In the genomic region with DNA sequence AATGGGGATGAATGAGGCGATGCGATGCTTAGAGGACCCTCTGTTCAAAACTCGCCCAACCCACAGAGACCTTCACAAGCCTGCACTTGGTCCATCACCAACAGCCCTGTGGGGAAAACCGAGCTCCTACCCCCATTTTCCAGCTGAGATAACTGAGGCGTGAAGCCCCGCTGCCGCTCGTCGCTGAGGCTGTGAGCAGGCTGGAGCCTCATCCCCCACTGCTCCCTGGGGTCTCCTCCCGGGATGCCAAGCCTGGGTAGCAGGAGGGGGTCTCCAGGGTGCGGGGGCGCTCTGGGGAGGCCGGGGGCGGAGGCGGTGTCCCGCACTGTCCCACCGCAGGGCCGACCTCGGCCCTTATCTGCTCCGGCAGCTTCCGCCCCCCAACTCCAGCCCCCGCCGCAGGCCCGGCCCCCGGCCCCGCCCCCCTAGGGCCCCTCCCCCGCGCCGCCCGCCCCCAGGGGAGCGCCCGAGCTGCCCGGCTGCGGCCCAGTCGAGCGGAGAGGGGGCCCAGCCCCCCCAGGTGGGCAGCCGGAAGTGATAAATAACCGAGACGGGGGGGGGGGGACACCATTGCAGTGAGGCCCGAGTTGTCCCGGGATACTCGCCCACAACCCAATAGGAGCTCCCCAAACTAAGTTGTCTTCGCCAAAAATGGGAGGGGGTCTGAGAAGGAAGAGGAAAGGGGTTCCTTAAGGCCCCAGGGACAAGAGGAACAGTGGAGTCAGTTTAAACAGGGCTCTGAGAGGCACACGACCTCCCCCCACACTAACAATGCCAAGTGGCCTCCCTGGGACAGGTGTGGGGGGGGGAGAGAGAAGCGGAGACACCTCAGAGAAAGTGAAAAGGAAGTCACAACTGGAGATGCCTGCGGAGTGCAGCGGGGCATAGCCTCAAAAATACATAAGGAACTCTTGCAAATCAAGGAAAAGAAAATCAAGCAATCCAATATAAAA, we compare ENCODE assay signal across 1 cellular context.
TF ChIP-seq lines count a peak whose summit lies in the region.

No MANE protein-coding gene starts in this region.

TF ChIP-seq in IMR-90, 13 proteins besides CTCF, POLR2A, EP300 and RAD21 (continued from another document):
- TF ChIP-seq, protein P1, sequence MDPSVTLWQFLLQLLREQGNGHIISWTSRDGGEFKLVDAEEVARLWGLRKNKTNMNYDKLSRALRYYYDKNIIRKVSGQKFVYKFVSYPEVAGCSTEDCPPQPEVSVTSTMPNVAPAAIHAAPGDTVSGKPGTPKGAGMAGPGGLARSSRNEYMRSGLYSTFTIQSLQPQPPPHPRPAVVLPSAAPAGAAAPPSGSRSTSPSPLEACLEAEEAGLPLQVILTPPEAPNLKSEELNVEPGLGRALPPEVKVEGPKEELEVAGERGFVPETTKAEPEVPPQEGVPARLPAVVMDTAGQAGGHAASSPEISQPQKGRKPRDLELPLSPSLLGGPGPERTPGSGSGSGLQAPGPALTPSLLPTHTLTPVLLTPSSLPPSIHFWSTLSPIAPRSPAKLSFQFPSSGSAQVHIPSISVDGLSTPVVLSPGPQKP (IDR thresholded peaks at IDR 0.05; ENCODE audit: borderline replicate concordance, low read depth, low read length): no peak
- TF ChIP-seq MAFK (IDR thresholded peaks at IDR 0.05; ENCODE audit: low read depth, low read length): no peak
- no peak for TF ChIP-seq BHLHE40 (IDR thresholded peaks at IDR 0.05; ENCODE audit: low read depth, low read length)
- TF ChIP-seq RFX5 (IDR thresholded peaks at IDR 0.05; ENCODE audit: low read depth, low read length): no peak
- TF ChIP-seq NFE2L2 (IDR thresholded peaks at IDR 0.05; ENCODE audit: low read depth, low read length): no peak
- TF ChIP-seq SMC3 (IDR thresholded peaks at IDR 0.05; ENCODE audit: low read depth, low read length): no peak
- TF ChIP-seq CHD1 (IDR thresholded peaks at IDR 0.05; ENCODE audit: low read depth, low read length): no peak
- no peak for TF ChIP-seq RCOR1 (IDR thresholded peaks at IDR 0.05; ENCODE audit: insufficient replicate concordance, low read length)
- TF ChIP-seq MXI1 (IDR thresholded peaks at IDR 0.05; ENCODE audit: borderline replicate concordance, low read depth, low read length): no peak
